ENCODE assay signal across 24 cellular contexts in genomic region chr13:25306671-25307464, GRCh38. TPM values are rescaled to one million over a fixed set of nuclear protein-coding genes. Genes with fewer than 3 reads are reported as not detected.
DNase-seq lines count a peak whose midpoint lies in the region; ATAC-seq, FAIRE-seq and TF ChIP-seq lines count a peak whose summit lies in the region.
"Had no signal": no experiment of that assay in that cellular context is flagged by ENCODE, and none has a peak within 500 bp of the region (broad histone marks: within the 10 kb centered on the region; RNA-seq: fewer than 3 reads in every experiment).

No MANE protein-coding gene starts in this region.

- 80% methylated on average over 7 of the region's 7 CpGs for WGBS in liver

- no peak overlapping the region for H3K4me3 Mint-ChIP-seq in activated CD8-positive, alpha-beta T cell treated with anti-CD3 and anti-CD28 coated beads for 36 hours
- H3K4me3 Mint-ChIP-seq: activated CD4-positive, alpha-beta memory T cell treated with anti-CD3 and anti-CD28 coated beads, Interleukin-2, amount 10 ng/mL, durations not matched to agents 7 days and 5 days; activated naive CD8-positive, alpha-beta T cell; immature natural killer cell had no signal

- peak; percentile 9 for FAIRE-seq in GM12891 (lab: Jason Lieb, UNC)

- H3K9me3 ChIP-seq in liver (ENCODE audit: control insufficient read depth in 4 of 4, low read length in 3 of 4), result no peaks in the 10 kb centered on the region
- H3K9me3 ChIP-seq in left lung, result no peaks in the 10 kb centered on the region
- H3K9me3 ChIP-seq: body of pancreas, colonic mucosa, Peyer's patch, SJSA1, tibial nerve had no signal

- TF ChIP-seq RAD21 in liver (IDR thresholded peaks at IDR 0.05), result no peak

- no peak for DNase-seq in GM12891 (ENCODE audit: insufficient read length, low spot score)
- DNase-seq in activated CD8-positive, alpha-beta T cell treated with anti-CD3 and anti-CD28 coated beads for 36 hours, result no peak
- DNase-seq in renal cortical epithelial cell (ENCODE audit: low read depth), result peak; percentile 55
- no peak for DNase-seq in NCI-H446 treated with DMSO at 0.1 percent for 48 hours (lab: John Stamatoyannopoulos, UW)
- DNase-seq in left lung, result no peak
- no peak for DNase-seq in cortex of kidney (lab: John Stamatoyannopoulos, UW)
- DNase-seq: activated CD4-positive, alpha-beta memory T cell treated with anti-CD3 and anti-CD28 coated beads, Interleukin-2, amount 10 ng/mL, durations not matched to agents 7 days and 5 days; AML-193; body of pancreas; colonic mucosa; H7; head of caudate nucleus; immature natural killer cell; NCI-H2081 treated with DMSO at 0.1 percent for 48 hours; NCI-H510A; NK-92 treated with Interleukin-12 subunit alpha and Interleukin-12 subunit beta, amount 100 ng/mL, for 24 hours; Peyer's patch; posterior cingulate gyrus; stimulated activated naive CD4-positive, alpha-beta T cell treated with Interleukin-2 at 50 U/mL for 16 hours had no signal

- H3K36me3 ChIP-seq in liver (ENCODE audit: control insufficient read depth in 4 of 4, insufficient read depth in 3 of 4, low read depth in 1 of 4, low read length in 3 of 4) (peaks cover 0 to 18% (median 13%) of the 10 kb centered on the region in 4 donors), left lung (peaks cover 0 to 40% of the 10 kb centered on the region in 2 donors)
- H3K36me3 ChIP-seq: colonic mucosa had no signal

- ATAC-seq in activated CD8-positive, alpha-beta T cell treated with anti-CD3 and anti-CD28 coated beads for 36 hours, result no peak
- no peak for ATAC-seq in left lung
- ATAC-seq: body of pancreas had no signal

- TF ChIP-seq CTCF in activated CD8-positive, alpha-beta T cell treated with anti-CD3 and anti-CD28 coated beads for 36 hours (IDR thresholded peaks at IDR 0.05), result no peak
- TF ChIP-seq CTCF in liver (IDR thresholded peaks at IDR 0.05; ENCODE audit: low read depth, low read length, missing input control), result no peak
- TF ChIP-seq CTCF in left lung (IDR thresholded peaks at IDR 0.05), result no peak

- no peak overlapping the region for H3K4me3 ChIP-seq in liver (ENCODE audit: low read depth in 1 of 3, low read length in 3 of 3)
- H3K4me3 ChIP-seq in left lung, result no peak overlapping the region
- H3K4me3 ChIP-seq: body of pancreas, colonic mucosa, lung, Peyer's patch, SJSA1, tibial nerve had no signal

- peaks cover 5 to 34% (median 20%) of the 10 kb centered on the region in 4 donors for H3K4me1 ChIP-seq in liver (ENCODE audit: control insufficient read depth in 4 of 4, insufficient read depth in 4 of 4, low read length in 3 of 4)
- H3K4me1 ChIP-seq in left lung, result peaks cover 14 to 56% of the 10 kb centered on the region in 2 donors
- H3K4me1 ChIP-seq: colonic mucosa had no signal

- H3K36me3 Mint-ChIP-seq in activated CD8-positive, alpha-beta T cell treated with anti-CD3 and anti-CD28 coated beads for 36 hours (ENCODE audit: low read depth), result peaks cover 63% of the 10 kb centered on the region

- H3K27me3 ChIP-seq in liver (ENCODE audit: control insufficient read depth in 4 of 4, insufficient read depth in 4 of 4, low read length in 3 of 4) (no peaks in the 10 kb centered on the region), left lung (no peaks in the 10 kb centered on the region)
- H3K27me3 ChIP-seq: body of pancreas, colonic mucosa, Peyer's patch, SJSA1, tibial nerve had no signal

- peak overlapping the region in 1 of 2 donors; percentile 11 for H3K27ac ChIP-seq in liver (ENCODE audit: low read depth in 1 of 2, low read length in 2 of 2)
- H3K27ac ChIP-seq in left lung, result no peak overlapping the region
- H3K27ac ChIP-seq: colonic mucosa, Peyer's patch, SJSA1, tibial nerve had no signal

- no peaks in the 10 kb centered on the region for H3K9me3 Mint-ChIP-seq in activated CD8-positive, alpha-beta T cell treated with anti-CD3 and anti-CD28 coated beads for 36 hours
- H3K9me3 Mint-ChIP-seq: activated CD4-positive, alpha-beta memory T cell treated with anti-CD3 and anti-CD28 coated beads, Interleukin-2, amount 10 ng/mL, durations not matched to agents 7 days and 5 days; immature natural killer cell had no signal

- no peak for TF ChIP-seq POLR2A in GM12891 (IDR thresholded peaks at IDR 0.05; ENCODE audit: low read depth, low read length)

- POLR2A ChIA-PET in activated CD8-positive, alpha-beta T cell treated with anti-CD3 and anti-CD28 coated beads for 36 hours (lab: Charles Lee), result no interaction called here

- H3K4me1 Mint-ChIP-seq in activated CD8-positive, alpha-beta T cell treated with anti-CD3 and anti-CD28 coated beads for 36 hours (ENCODE audit: low read depth), result peaks cover 36% of the 10 kb centered on the region

- CTCF ChIA-PET in activated CD8-positive, alpha-beta T cell treated with anti-CD3 and anti-CD28 coated beads for 36 hours (lab: Charles Lee), result no interaction called here

- intact Hi-C loops in activated CD8-positive, alpha-beta T cell treated with anti-CD3 and anti-CD28 coated beads for 36 hours (cut with micrococcal nuclease), result no loop called here
- intact Hi-C loops in left lung (cut with DNase I), result no loop called here

- peak overlapping the region in 1 of 2 donors; percentile 14 for H3K9ac ChIP-seq in liver (ENCODE audit: low read depth in 1 of 2, low read length in 2 of 2)

- H3K27me3 Mint-ChIP-seq in activated CD8-positive, alpha-beta T cell treated with anti-CD3 and anti-CD28 coated beads for 36 hours, result no peaks in the 10 kb centered on the region
- H3K27me3 Mint-ChIP-seq: activated CD4-positive, alpha-beta memory T cell treated with anti-CD3 and anti-CD28 coated beads, Interleukin-2, amount 10 ng/mL, durations not matched to agents 7 days and 5 days; activated naive CD8-positive, alpha-beta T cell had no signal

- peak overlapping the region; percentile 10 for H3K27ac Mint-ChIP-seq in activated CD8-positive, alpha-beta T cell treated with anti-CD3 and anti-CD28 coated beads for 36 hours
- H3K27ac Mint-ChIP-seq: activated CD4-positive, alpha-beta memory T cell treated with anti-CD3 and anti-CD28 coated beads, Interleukin-2, amount 10 ng/mL, durations not matched to agents 7 days and 5 days; activated naive CD8-positive, alpha-beta T cell had no signal

TF ChIP-seq in GM12891, 5 proteins besides CTCF, POLR2A, EP300 and RAD21:
- TF ChIP-seq TAF1 (IDR thresholded peaks at IDR 0.05; ENCODE audit: low read depth, low read length) (no peak), POU2F2 (IDR thresholded peaks at IDR 0.05; ENCODE audit: low read depth, low read length) (no peak), SPI1 (IDR thresholded peaks at IDR 0.05; ENCODE audit: low read depth, low read length) (no peak), POLR2AphosphoS5 (IDR thresholded peaks at IDR 0.05; ENCODE audit: low read depth, low read length) (no peak), PAX5 (IDR thresholded peaks at IDR 0.05; ENCODE audit: insufficient read depth, low read length, severe bottlenecking) (no peak)

TF ChIP-seq in liver, 16 proteins besides CTCF, POLR2A, EP300 and RAD21:
- TF ChIP-seq SP1 (IDR thresholded peaks at IDR 0.05), result peak; percentile 19
- TF ChIP-seq, protein P1, sequence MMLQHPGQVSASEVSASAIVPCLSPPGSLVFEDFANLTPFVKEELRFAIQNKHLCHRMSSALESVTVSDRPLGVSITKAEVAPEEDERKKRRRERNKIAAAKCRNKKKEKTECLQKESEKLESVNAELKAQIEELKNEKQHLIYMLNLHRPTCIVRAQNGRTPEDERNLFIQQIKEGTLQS (IDR thresholded peaks at IDR 0.05), result no peak
- TF ChIP-seq TAF1 (conservative IDR thresholded peaks at IDR 0.05), result no peak

RNA-seq across cellular contexts. Expression of gene NUP58, which starts 5.4 kb away (rescaled TPM):
- polyA plus RNA-seq in GM12891 (2012; ENCODE audit: low read depth, missing spikeins), result 13.5 TPM
- total RNA-seq in activated CD8-positive, alpha-beta T cell treated with anti-CD3 and anti-CD28 coated beads for 36 hours, result 100 to 1,000 TPM; 140 to 171 TPM
- total RNA-seq in liver, result 10 to 100 TPM; 25.4 to 43.3 TPM
- polyA plus RNA-seq in liver, result 1 to 10 TPM; 6.5 to 6.7 TPM
- total RNA-seq in renal cortical epithelial cell, result 60.9 and 86.1 TPM in 2 replicates
- 10 to 100 TPM; 59.8 to 78.2 TPM for total RNA-seq in left lung

RNA-seq across cellular contexts. Expression of gene MTMR6, which starts 19.6 kb away (rescaled TPM):
- polyA plus RNA-seq in GM12891 (2012; ENCODE audit: low read depth, missing spikeins), result 3.7 TPM
- 10 to 100 TPM; 10.7 to 11.3 TPM for total RNA-seq in activated CD8-positive, alpha-beta T cell treated with anti-CD3 and anti-CD28 coated beads for 36 hours
- 10 to 100 TPM in 1 of 2 donors, 1 to 10 TPM in 1; 9.2 to 12.6 TPM for total RNA-seq in liver
- 1 to 10 TPM; 5.3 to 6.1 TPM for polyA plus RNA-seq in liver
- total RNA-seq in renal cortical epithelial cell, result 25.3 and 43.9 TPM in 2 replicates
- total RNA-seq in left lung, result 10 to 100 TPM; 16.3 to 22.5 TPM
